ENCODE assay signal across 7 cellular contexts in the genomic region with DNA sequence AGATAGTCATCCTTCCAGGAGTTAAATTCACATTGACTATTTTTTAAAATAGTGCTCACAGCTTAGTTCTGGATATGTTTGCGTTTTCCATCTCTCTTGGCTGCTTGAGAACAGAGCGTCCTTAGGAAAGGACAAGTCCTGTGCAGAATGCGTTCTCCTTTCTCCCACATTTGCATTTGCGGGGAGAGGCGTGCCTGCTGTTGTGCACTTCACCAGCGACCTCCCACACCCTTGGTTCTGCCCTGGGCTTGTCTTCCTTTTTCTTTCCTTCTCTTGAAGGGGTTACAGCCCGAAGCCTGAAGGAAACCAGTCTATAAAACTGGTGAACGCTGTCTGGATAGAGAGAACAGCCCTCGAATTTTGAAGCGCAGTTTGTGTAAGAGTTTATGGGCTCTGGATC.
"Had no signal": no experiment of that assay in that cellular context is flagged by ENCODE, and none has a peak within 500 bp of the region (broad histone marks: within the 10 kb centered on the region; RNA-seq: fewer than 3 reads in every experiment).

No MANE protein-coding gene starts in this region.

- H2AFZ ChIP-seq: GM23338 had no signal

- H3K4me2 ChIP-seq: GM23338 had no signal

- H3K4me3 ChIP-seq: GM23338 had no signal

- DNase-seq: H9, HCEC 1CT, IMR-90 had no signal

- FAIRE-seq: H1, H54, HTR-8/SVneo had no signal
